ENCODE assay signal across 19 cellular contexts in genomic region chr7:66883716-66884115, GRCh38. TPM values are rescaled to one million over a fixed set of nuclear protein-coding genes. Genes with fewer than 3 reads are reported as not detected.
A peak's percentile ranks its signal among the peaks of the same experiment; 100 is the strongest.
DNase-seq lines count a peak whose midpoint lies in the region; ATAC-seq and TF ChIP-seq lines count a peak whose summit lies in the region.
"Had no signal": no experiment of that assay in that cellular context is flagged by ENCODE, and none has a peak within 500 bp of the region (broad histone marks: within the 10 kb centered on the region; RNA-seq: fewer than 3 reads in every experiment).

No MANE protein-coding gene starts in this region.

- H3K27me3 Mint-ChIP-seq in activated CD8-positive, alpha-beta memory T cell treated with anti-CD3 and anti-CD28 coated beads, Interleukin-2, amount 10 ng/mL, durations not matched to agents 7 days and 5 days: no peaks in the 10 kb centered on the region
- no peaks in the 10 kb centered on the region; the same call in none of the 2 replicates for H3K27me3 Mint-ChIP-seq in HFFc6 (ENCODE audit: insufficient read depth)
- H3K27me3 Mint-ChIP-seq in activated T-helper 17 cell treated with anti-CD3 and anti-CD28 coated beads, Interleukin-2, amount 50 U/mL, for 72 hours: no peaks in the 10 kb centered on the region

- H3K4me1 Mint-ChIP-seq in activated CD8-positive, alpha-beta memory T cell treated with anti-CD3 and anti-CD28 coated beads, Interleukin-2, amount 10 ng/mL, durations not matched to agents 7 days and 5 days: peaks cover 14% of the 10 kb centered on the region
- peaks cover 24% of the 10 kb centered on the region for H3K4me1 Mint-ChIP-seq in HFFc6 (ENCODE audit: low read depth)
- peaks cover 23% of the 10 kb centered on the region for H3K4me1 Mint-ChIP-seq in activated T-helper 17 cell treated with anti-CD3 and anti-CD28 coated beads, Interleukin-2, amount 50 U/mL, for 72 hours
- H3K4me1 Mint-ChIP-seq: neural progenitor cell had no signal

- ATAC-seq in activated CD8-positive, alpha-beta memory T cell treated with anti-CD3 and anti-CD28 coated beads, Interleukin-2, amount 10 ng/mL, durations not matched to agents 7 days and 5 days: peak; percentile 63
- ATAC-seq in activated T-helper 17 cell treated with anti-CD3 and anti-CD28 coated beads, Interleukin-2, amount 50 U/mL, for 72 hours (replicated peaks): peak; percentile 75
- ATAC-seq in GM21737 (IDR thresholded peaks at IDR 0.05; ENCODE audit: unreplicated experiment): no peak
- ATAC-seq: body of pancreas, right cardiac atrium had no signal

- H3K4me3 Mint-ChIP-seq in activated CD8-positive, alpha-beta memory T cell treated with anti-CD3 and anti-CD28 coated beads, Interleukin-2, amount 10 ng/mL, durations not matched to agents 7 days and 5 days: no peak overlapping the region
- H3K4me3 Mint-ChIP-seq in HFFc6: no peak overlapping the region
- peak overlapping the region; percentile 26 for H3K4me3 Mint-ChIP-seq in activated T-helper 17 cell treated with anti-CD3 and anti-CD28 coated beads, Interleukin-2, amount 50 U/mL, for 72 hours
- H3K4me3 Mint-ChIP-seq: neural progenitor cell had no signal

- TF ChIP-seq CTCF in HFFc6 (IDR thresholded peaks at IDR 0.05): no peak

- H3K27ac Mint-ChIP-seq in activated CD8-positive, alpha-beta memory T cell treated with anti-CD3 and anti-CD28 coated beads, Interleukin-2, amount 10 ng/mL, durations not matched to agents 7 days and 5 days: no peak overlapping the region
- H3K27ac Mint-ChIP-seq in HFFc6: peak overlapping the region; percentile 52; the same call in 1 of the 2 replicates
- H3K27ac Mint-ChIP-seq in activated T-helper 17 cell treated with anti-CD3 and anti-CD28 coated beads, Interleukin-2, amount 50 U/mL, for 72 hours: peak overlapping the region; percentile 87
- H3K27ac Mint-ChIP-seq: neural progenitor cell had no signal

- no peak for DNase-seq in activated CD8-positive, alpha-beta memory T cell treated with anti-CD3 and anti-CD28 coated beads, Interleukin-2, amount 10 ng/mL, durations not matched to agents 7 days and 5 days
- DNase-seq in activated CD8-positive, alpha-beta memory T cell treated with anti-CD3 and anti-CD28 coated beads, Interleukin-2, amount 50 U/mL, for 48 hours: no peak
- DNase-seq in HFFc6: peak; percentile 53
- peak; percentile 90 for DNase-seq in kidney tubule cell (ENCODE audit: low spot score)
- no peak for DNase-seq in activated effector memory CD4-positive, alpha-beta T cell treated with anti-CD3 and anti-CD28 coated beads, Interleukin-2, amount 50 U/mL, for 16 hours
- DNase-seq in NCI-H748 treated with DMSO at 0.1 percent for 48 hours (lab: John Stamatoyannopoulos, UW): no peak
- DNase-seq: activated gamma-delta T cell, body of pancreas, dermis blood vessel endothelial cell, esophagus squamous epithelium, kidney, midbrain, NCI-H146, NCI-H345, right cardiac atrium, SJCRH30 had no signal

- CTCF ChIA-PET in activated CD8-positive, alpha-beta memory T cell treated with anti-CD3 and anti-CD28 coated beads, Interleukin-2, amount 10 ng/mL, durations not matched to agents 7 days and 5 days (lab: Charles Lee): interaction anchor here (1.4 kb wide), 1 partner anchor 8 kb away, joined by 3 read pairs; no protein-coding TSS in a partner anchor

- peaks cover 9% of the 10 kb centered on the region for H3K36me3 Mint-ChIP-seq in activated CD8-positive, alpha-beta memory T cell treated with anti-CD3 and anti-CD28 coated beads, Interleukin-2, amount 10 ng/mL, durations not matched to agents 7 days and 5 days
- peaks cover 20% of the 10 kb centered on the region; the same call in 1 of the 2 replicates for H3K36me3 Mint-ChIP-seq in HFFc6 (ENCODE audit: low read depth)
- peaks cover 27% of the 10 kb centered on the region for H3K36me3 Mint-ChIP-seq in activated T-helper 17 cell treated with anti-CD3 and anti-CD28 coated beads, Interleukin-2, amount 50 U/mL, for 72 hours (ENCODE audit: low read depth)
- H3K36me3 Mint-ChIP-seq: neural progenitor cell had no signal

- no peaks in the 10 kb centered on the region for H3K9me3 Mint-ChIP-seq in activated CD8-positive, alpha-beta memory T cell treated with anti-CD3 and anti-CD28 coated beads, Interleukin-2, amount 10 ng/mL, durations not matched to agents 7 days and 5 days (ENCODE audit: low read depth)
- H3K9me3 Mint-ChIP-seq in HFFc6: no peaks in the 10 kb centered on the region
- no peaks in the 10 kb centered on the region for H3K9me3 Mint-ChIP-seq in activated T-helper 17 cell treated with anti-CD3 and anti-CD28 coated beads, Interleukin-2, amount 50 U/mL, for 72 hours
- H3K9me3 Mint-ChIP-seq: neural progenitor cell had no signal

RNA-seq across cellular contexts. Expression of gene TMEM248, which starts 37.3 kb away (rescaled TPM):
- 10 to 100 TPM; 84.8 to 90.2 TPM for total RNA-seq in activated CD8-positive, alpha-beta memory T cell treated with anti-CD3 and anti-CD28 coated beads, Interleukin-2, amount 10 ng/mL, durations not matched to agents 7 days and 5 days
- total RNA-seq in HFFc6 (2021; fragmentation: NEBNext Ultra II Directional; extraction: Animal tissue kit (Norgen Biotek cat#: 25700)): 100 to 1,000 TPM in 5 of 6 experiments, 10 to 100 TPM in 1; 97.1 to 128 (median 117) TPM
- 10 to 100 TPM; 67.4 to 85.7 TPM for total RNA-seq in activated T-helper 17 cell treated with anti-CD3 and anti-CD28 coated beads, Interleukin-2, amount 50 U/mL, for 72 hours

Comparison
In these comparisons a context has a peak if more than half of its experiments do, and no peak if none do; other contexts are left out.
1. DNase-seq: peak in HFFc6 (single experiment) and kidney tubule cell (single experiment); none in activated CD8-positive, alpha-beta memory T cell treated with anti-CD3 and anti-CD28 coated beads, Interleukin-2, amount 10 ng/mL, durations not matched to agents 7 days and 5 days (single experiment), activated CD8-positive, alpha-beta memory T cell treated with anti-CD3 and anti-CD28 coated beads, Interleukin-2, amount 50 U/mL, for 48 hours (single experiment), activated effector memory CD4-positive, alpha-beta T cell treated with anti-CD3 and anti-CD28 coated beads, Interleukin-2, amount 50 U/mL, for 16 hours (single experiment) and NCI-H748 treated with DMSO at 0.1 percent for 48 hours (single experiment).